ENCODE assay signal across 13 cellular contexts in genomic region chr1:116150368-116150767, GRCh38. TPM values are rescaled to one million over a fixed set of nuclear protein-coding genes. Genes with fewer than 3 reads are reported as not detected.
"Had no signal": no experiment of that assay in that cellular context is flagged by ENCODE, and none has a peak within 500 bp of the region (broad histone marks: within the 10 kb centered on the region; RNA-seq: fewer than 3 reads in every experiment).

No MANE protein-coding gene starts in this region.

- H3K27me3 ChIP-seq: gastrocnemius medialis had no signal

- DNase-seq: activated CD4-positive, alpha-beta T cell treated with anti-CD3 and anti-CD28 coated beads for 1 hour; activated T-cell treated with anti-CD3 and anti-CD28 coated beads for 4 hours; effector CD4-positive, alpha-beta T cell; kidney; SIG-M5; stimulated activated CD4-positive, alpha-beta T cell treated with anti-CD3 and anti-CD28 coated beads, Interleukin-15, amount 100 ng/mL, for 24 hours; T-helper 9 cell; trophoblast cell had no signal

- H3K27ac ChIP-seq: gastrocnemius medialis, neutrophil had no signal

- ATAC-seq: activated T-helper 17 cell treated with anti-CD3 and anti-CD28 coated beads, Interleukin-2, amount 50 U/mL, for 72 hours had no signal

- H3K9me3 ChIP-seq: gastrocnemius medialis, neutrophil had no signal

- H3K9me3 Mint-ChIP-seq: activated naive CD4-positive, alpha-beta T cell treated with anti-CD3 and anti-CD28 coated beads, Interleukin-2, amount 10 ng/mL, durations not matched to agents 7 days and 5 days; activated T-helper 17 cell treated with anti-CD3 and anti-CD28 coated beads, Interleukin-2, amount 50 U/mL, for 72 hours had no signal

- H3K4me3 ChIP-seq: gastrocnemius medialis had no signal

- H3K36me3 Mint-ChIP-seq: activated naive CD4-positive, alpha-beta T cell treated with anti-CD3 and anti-CD28 coated beads, Interleukin-2, amount 10 ng/mL, durations not matched to agents 7 days and 5 days; mesothelial cell of epicardium had no signal

- H3K36me3 ChIP-seq: gastrocnemius medialis, neutrophil had no signal

- H3K4me3 Mint-ChIP-seq: activated naive CD4-positive, alpha-beta T cell treated with anti-CD3 and anti-CD28 coated beads, Interleukin-2, amount 10 ng/mL, durations not matched to agents 7 days and 5 days; activated T-helper 17 cell treated with anti-CD3 and anti-CD28 coated beads, Interleukin-2, amount 50 U/mL, for 72 hours; mesothelial cell of epicardium had no signal

- H3K27ac Mint-ChIP-seq: activated naive CD4-positive, alpha-beta T cell treated with anti-CD3 and anti-CD28 coated beads, Interleukin-2, amount 10 ng/mL, durations not matched to agents 7 days and 5 days; activated T-helper 17 cell treated with anti-CD3 and anti-CD28 coated beads, Interleukin-2, amount 50 U/mL, for 72 hours; mesothelial cell of epicardium had no signal

- H3K27me3 Mint-ChIP-seq: activated T-helper 17 cell treated with anti-CD3 and anti-CD28 coated beads, Interleukin-2, amount 50 U/mL, for 72 hours had no signal

- FAIRE-seq: kidney had no signal

RNA-seq across cellular contexts. Expression of gene MAB21L3, which starts 39.2 kb away (rescaled TPM):
- total RNA-seq: activated T-helper 17 cell treated with anti-CD3 and anti-CD28 coated beads, Interleukin-2, amount 50 U/mL, for 72 hours had no signal
